ENCODE assay signal across 9 cellular contexts in genomic region chr10:131902211-131902610, GRCh38. TPM values are rescaled to one million over a fixed set of nuclear protein-coding genes. Genes with fewer than 3 reads are reported as not detected.
DNase-seq lines count a peak whose midpoint lies in the region; ATAC-seq and TF ChIP-seq lines count a peak whose summit lies in the region.
"Had no signal": no experiment of that assay in that cellular context is flagged by ENCODE, and none has a peak within 500 bp of the region (broad histone marks: within the 10 kb centered on the region; RNA-seq: fewer than 3 reads in every experiment).

No MANE protein-coding gene starts in this region.

- ATAC-seq in left lung, result no peak
- no peak for ATAC-seq in thoracic aorta (ENCODE audit: insufficient number of reproducible peaks, low FRiP score, low read depth)
- no peak for ATAC-seq in HG03378 (IDR thresholded peaks at IDR 0.05; ENCODE audit: unreplicated experiment)

- intact Hi-C loops in left lung (cut with DNase I), result no loop called here

- in situ Hi-C loops in G401 (cut with HindIII; ENCODE audit: low sequenced_read_pairs), result no loop called here

- peaks cover 22 to 56% of the 10 kb centered on the region in 2 donors for H3K4me1 ChIP-seq in left lung
- H3K4me1 ChIP-seq in thoracic aorta (ENCODE audit: control insufficient read depth in 1 of 2, low read depth in 2 of 2), result peaks cover 12 to 42% of the 10 kb centered on the region in 2 donors

- H3K27me3 Mint-ChIP-seq in activated CD4-positive, alpha-beta T cell treated with anti-CD3 and anti-CD28 coated beads, Interleukin-2, amount 10 ng/mL, durations not matched to agents 7 days and 5 days, result peaks cover 16% of the 10 kb centered on the region
- peaks cover 9% of the 10 kb centered on the region for H3K27me3 Mint-ChIP-seq in activated naive CD8-positive, alpha-beta T cell treated with anti-CD3 and anti-CD28 coated beads for 36 hours

- no peaks in the 10 kb centered on the region for H3K9me3 Mint-ChIP-seq in activated CD4-positive, alpha-beta T cell treated with anti-CD3 and anti-CD28 coated beads, Interleukin-2, amount 10 ng/mL, durations not matched to agents 7 days and 5 days
- H3K9me3 Mint-ChIP-seq in activated naive CD8-positive, alpha-beta T cell treated with anti-CD3 and anti-CD28 coated beads for 36 hours, result no peaks in the 10 kb centered on the region

- POLR2A ChIA-PET in activated CD4-positive, alpha-beta T cell treated with anti-CD3 and anti-CD28 coated beads, Interleukin-2, amount 10 ng/mL, durations not matched to agents 7 days and 5 days (lab: Charles Lee), result no interaction called here

- H3K36me3 ChIP-seq in left lung (peaks cover 0 to 13% of the 10 kb centered on the region in 2 donors), thoracic aorta (no peaks in the 10 kb centered on the region)

- H3K36me3 Mint-ChIP-seq in activated CD4-positive, alpha-beta T cell treated with anti-CD3 and anti-CD28 coated beads, Interleukin-2, amount 10 ng/mL, durations not matched to agents 7 days and 5 days (ENCODE audit: low read depth), result peaks cover 29% of the 10 kb centered on the region
- peaks cover 25% of the 10 kb centered on the region for H3K36me3 Mint-ChIP-seq in activated naive CD8-positive, alpha-beta T cell treated with anti-CD3 and anti-CD28 coated beads for 36 hours

- DNase-seq in activated CD4-positive, alpha-beta T cell treated with anti-CD3 and anti-CD28 coated beads, Interleukin-2, amount 10 ng/mL, durations not matched to agents 7 days and 5 days, result no peak
- no peak for DNase-seq in activated CD4-positive, alpha-beta T cell treated with anti-CD3 and anti-CD28 coated beads, Interleukin-2, amount 50 U/mL, for 4 hours
- no peak for DNase-seq in activated naive CD8-positive, alpha-beta T cell treated with anti-CD3 and anti-CD28 coated beads for 36 hours
- DNase-seq in left lung, result no peak
- DNase-seq in thoracic aorta (ENCODE audit: low spot score), result no peak
- no peak for DNase-seq in HuH-7 (ENCODE audit: low spot score)
- DNase-seq in G401 (ENCODE audit: low spot score), result no peak
- DNase-seq: DMS79 treated with DMSO at 0.1 percent for 48 hours had no signal

- CTCF ChIA-PET in activated CD4-positive, alpha-beta T cell treated with anti-CD3 and anti-CD28 coated beads, Interleukin-2, amount 10 ng/mL, durations not matched to agents 7 days and 5 days (lab: Charles Lee), result no interaction called here

- no peak overlapping the region for H3K27ac ChIP-seq in left lung
- H3K27ac ChIP-seq in thoracic aorta, result no peak overlapping the region

- H3K27ac Mint-ChIP-seq in activated CD4-positive, alpha-beta T cell treated with anti-CD3 and anti-CD28 coated beads, Interleukin-2, amount 10 ng/mL, durations not matched to agents 7 days and 5 days, result peak overlapping the region; percentile 94
- H3K27ac Mint-ChIP-seq in activated naive CD8-positive, alpha-beta T cell treated with anti-CD3 and anti-CD28 coated beads for 36 hours, result peak overlapping the region; percentile 87

- H3K4me3 ChIP-seq in left lung (peak overlapping the region; percentile 58 to 67), thoracic aorta (peak overlapping the region; percentile 85)

- no peak for TF ChIP-seq CTCF in left lung (IDR thresholded peaks at IDR 0.05)
- TF ChIP-seq CTCF in thoracic aorta (IDR thresholded peaks at IDR 0.05), result no peak

- H3K27me3 ChIP-seq in left lung (peaks cover 8 to 23% of the 10 kb centered on the region in 2 donors), thoracic aorta (replicated peaks; ENCODE audit: insufficient read depth) (no peaks in the 10 kb centered on the region)

- peak overlapping the region; percentile 91 for H3K4me3 Mint-ChIP-seq in activated CD4-positive, alpha-beta T cell treated with anti-CD3 and anti-CD28 coated beads, Interleukin-2, amount 10 ng/mL, durations not matched to agents 7 days and 5 days
- H3K4me3 Mint-ChIP-seq in activated naive CD8-positive, alpha-beta T cell treated with anti-CD3 and anti-CD28 coated beads for 36 hours, result peak overlapping the region; percentile 89

- H3K4me1 Mint-ChIP-seq in activated CD4-positive, alpha-beta T cell treated with anti-CD3 and anti-CD28 coated beads, Interleukin-2, amount 10 ng/mL, durations not matched to agents 7 days and 5 days, result peaks cover 61% of the 10 kb centered on the region
- H3K4me1 Mint-ChIP-seq in activated naive CD8-positive, alpha-beta T cell treated with anti-CD3 and anti-CD28 coated beads for 36 hours, result peaks cover 52% of the 10 kb centered on the region

- H3K9me3 ChIP-seq in left lung (no peaks in the 10 kb centered on the region), thoracic aorta (no peaks in the 10 kb centered on the region)

RNA-seq across cellular contexts. Expression of gene PPP2R2D, which starts 1.4 kb away (rescaled TPM):
- total RNA-seq in activated CD4-positive, alpha-beta T cell treated with anti-CD3 and anti-CD28 coated beads, Interleukin-2, amount 10 ng/mL, durations not matched to agents 7 days and 5 days, result 10 to 100 TPM; 38.5 to 43.1 TPM
- total RNA-seq in activated naive CD8-positive, alpha-beta T cell treated with anti-CD3 and anti-CD28 coated beads for 36 hours, result 10 to 100 TPM; 24.4 to 25.7 TPM
- total RNA-seq in left lung (10 to 100 TPM; 22.7 to 24.3 TPM), thoracic aorta (10 to 100 TPM; 23.0 to 34.1 TPM)
- total RNA-seq in G401 (2014; rRNA removed; shearing (Covaris generic)), result 32.2 and 57.5 TPM in 2 replicates
